Comparison of ENCODE assay signal across 8 cellular contexts in genomic region chr14:61525293-61526011, GRCh38.
A peak's percentile ranks its signal among the peaks of the same experiment; 100 is the strongest.
DNase-seq lines count a peak whose midpoint lies in the region; ATAC-seq and TF ChIP-seq lines count a peak whose summit lies in the region.

No MANE protein-coding gene starts in this region.

- DNase-seq in NK-92 treated with Interleukin-12 subunit alpha and Interleukin-12 subunit beta, amount 100 ng/mL, for 24 hours (lab: John Stamatoyannopoulos, UW): peak; percentile 80
- DNase-seq in NK-92 (lab: John Stamatoyannopoulos, UW; ENCODE audit: unreplicated experiment): no peak
- DNase-seq in UCSD-AML1 (lab: John Stamatoyannopoulos, UW; ENCODE audit: unreplicated experiment): peak; percentile 43
- DNase-seq in caudate nucleus (lab: John Stamatoyannopoulos, UW): peak in 9 of 61 donors; percentile 7 to 51 (median 29)
- DNase-seq in myocyte (ENCODE audit: low read depth): peak; percentile 80
- DNase-seq in tibial nerve (ENCODE audit: low spot score in 2 of 2): peak; percentile 33 to 64
- DNase-seq in NCI-H748 treated with DMSO at 0.1 percent for 48 hours (lab: John Stamatoyannopoulos, UW): no peak

- H3K36me3 ChIP-seq in tibial nerve: no peaks in the 10 kb centered on the region

- 77 to 80% methylated on average over 16 of the region's 16 CpGs for WGBS in tibial nerve, 2 donors

- peak; percentile 92 to 93 for TF ChIP-seq EP300 in tibial nerve (IDR thresholded peaks at IDR 0.05)

- no peak for TF ChIP-seq POLR2A in tibial nerve (IDR thresholded peaks at IDR 0.05)

- no peak for TF ChIP-seq CTCF in tibial nerve (IDR thresholded peaks at IDR 0.05)

- ATAC-seq in HG03139 (IDR thresholded peaks at IDR 0.05; ENCODE audit: unreplicated experiment): peak; percentile 81

- H3K27ac ChIP-seq in caudate nucleus (ENCODE audit: low read depth, low read length): peak overlapping the region; percentile 36
- peak overlapping the region; percentile 9 to 79 (median 54) for H3K27ac ChIP-seq in tibial nerve

- H3K27me3 ChIP-seq in tibial nerve: no peaks in the 10 kb centered on the region

- H3K4me1 ChIP-seq in tibial nerve: peaks cover 0 to 23% (median 18%) of the 10 kb centered on the region in 4 donors

- no peak overlapping the region for H3K4me3 ChIP-seq in tibial nerve

- no peaks in the 10 kb centered on the region for H3K9me3 ChIP-seq in tibial nerve

Comparison
In these comparisons a context has a peak if more than half of its experiments do, and no peak if none do; other contexts are left out.
1. DNase-seq: peak in NK-92 treated with Interleukin-12 subunit alpha and Interleukin-12 subunit beta, amount 100 ng/mL, for 24 hours (single experiment), UCSD-AML1 (single experiment), myocyte (single experiment) and tibial nerve (2 of 2); none in NK-92 (single experiment) and NCI-H748 treated with DMSO at 0.1 percent for 48 hours (single experiment).